In genomic region chr9:7316967-7317366, GRCh38 we compare ENCODE assay signal across 1 cellular context.
TF ChIP-seq lines count a peak whose summit lies in the region.

No MANE protein-coding gene starts in this region.

TF ChIP-seq in WTC11, 78 proteins besides CTCF, POLR2A, EP300 and RAD21 (continued from another document):
- TF ChIP-seq ETV6 (CRISPR knock-in tag; IDR thresholded peaks at IDR 0.05): no peak
- TF ChIP-seq PRDM15 (CRISPR knock-in tag; IDR thresholded peaks at IDR 0.05): no peak
- no peak for TF ChIP-seq ZSCAN18 (CRISPR knock-in tag; IDR thresholded peaks at IDR 0.05)
- TF ChIP-seq TCF7 (CRISPR knock-in tag; IDR thresholded peaks at IDR 0.05; ENCODE audit: low read depth): no peak
- TF ChIP-seq ZNF671 (CRISPR knock-in tag; IDR thresholded peaks at IDR 0.05): no peak
- no peak for TF ChIP-seq HMGXB4 (CRISPR knock-in tag; IDR thresholded peaks at IDR 0.05)
- TF ChIP-seq ZNF263 (CRISPR knock-in tag; IDR thresholded peaks at IDR 0.05; ENCODE audit: low read depth): no peak
